ENCODE assay signal across 1 cellular context in genomic region chr11:124108158-124108557, GRCh38.
TF ChIP-seq lines count a peak whose summit lies in the region.

No MANE protein-coding gene starts in this region.

TF ChIP-seq in K562, 482 proteins besides CTCF, POLR2A, EP300 and RAD21 (continued from another document):
- TF ChIP-seq CCNT2 (IDR thresholded peaks at IDR 0.05; ENCODE audit: borderline replicate concordance, extremely low read depth, insufficient read length, low read depth, low read length): no peak
- TF ChIP-seq ZNF583 (CRISPR knock-in tag; IDR thresholded peaks at IDR 0.05): no peak
- peak; percentile 68 for TF ChIP-seq FOSL1 (tag; conservative IDR thresholded peaks at IDR 0.05)
- TF ChIP-seq SMC3 (conservative IDR thresholded peaks at IDR 0.05; ENCODE audit: insufficient read depth, low read depth, low read length): peak; percentile 45; the same call in 1 of the 2 replicates
- TF ChIP-seq SREBF1 (IDR thresholded peaks at IDR 0.05; ENCODE audit: borderline replicate concordance, low read depth, low read length): no peak
- TF ChIP-seq NR2C1 (IDR thresholded peaks at IDR 0.05): no peak
- TF ChIP-seq NR2C1 (tag; IDR thresholded peaks at IDR 0.05): no peak
